In the genomic region with DNA sequence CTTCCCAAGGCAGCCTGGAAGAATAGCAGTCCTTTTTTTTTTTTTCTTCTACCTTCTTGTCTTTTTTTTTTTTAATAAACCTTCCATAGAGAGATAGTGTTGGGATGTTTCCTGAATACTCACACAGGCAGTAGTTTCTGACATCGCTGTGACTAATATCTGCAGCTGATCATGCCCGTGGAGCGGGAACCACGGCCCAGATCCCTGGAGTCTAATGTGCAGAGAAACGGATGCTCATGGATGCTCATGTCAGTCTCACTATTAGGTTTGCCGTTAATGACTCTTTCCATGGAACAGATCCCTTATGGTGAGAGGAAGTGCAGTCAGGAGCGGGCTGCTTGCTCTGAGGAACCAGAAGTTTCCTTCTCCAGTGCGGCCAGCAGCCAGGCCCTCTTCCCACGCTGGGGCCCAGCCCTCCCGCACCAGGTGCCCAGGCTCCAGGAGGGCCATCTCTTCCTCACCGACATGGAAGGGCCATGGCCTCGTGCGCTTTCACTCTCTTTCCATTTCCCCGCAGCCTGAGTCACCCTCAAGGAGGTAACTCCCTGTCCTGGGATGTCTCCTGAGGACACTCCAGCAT, we compare ENCODE assay signal across 26 cellular contexts.
DNase-seq lines count a peak whose midpoint lies in the region; ATAC-seq, FAIRE-seq and TF ChIP-seq lines count a peak whose summit lies in the region.
"Had no signal": no experiment of that assay in that cellular context is flagged by ENCODE, and none has a peak within 500 bp of the region (broad histone marks: within the 10 kb centered on the region; RNA-seq: fewer than 3 reads in every experiment).

No MANE protein-coding gene starts in this region.

- H3K27me3 ChIP-seq in GM23248 (replicated peaks; ENCODE audit: insufficient read depth) (peaks cover 15% of the 10 kb centered on the region), HepG2 (ENCODE audit: control insufficient read depth in 1 of 2, insufficient read depth in 2 of 2, low read length in 2 of 2) (peaks cover 14 to 94% of the 10 kb centered on the region in 2 experiments), suprapubic skin (peaks cover 8% of the 10 kb centered on the region)

- ATAC-seq in HepG2 = no peak
- no peak for ATAC-seq in GM19463 (IDR thresholded peaks at IDR 0.05; ENCODE audit: unreplicated experiment)
- no peak for ATAC-seq in GM18907 (IDR thresholded peaks at IDR 0.05; ENCODE audit: unreplicated experiment)
- no peak for ATAC-seq in HG03025 (IDR thresholded peaks at IDR 0.05; ENCODE audit: low FRiP score, unreplicated experiment)
- ATAC-seq: activated CD8-positive, alpha-beta memory T cell treated with anti-CD3 and anti-CD28 coated beads, Interleukin-2, amount 10 ng/mL, durations not matched to agents 7 days and 5 days; naive thymus-derived CD8-positive, alpha-beta T cell; PC-3 had no signal

- H3K9me3 ChIP-seq in GM23248 (ENCODE audit: low read depth) = no peaks in the 10 kb centered on the region
- H3K9me3 ChIP-seq in HepG2 (ENCODE audit: low read length) = no peaks in the 10 kb centered on the region
- no peaks in the 10 kb centered on the region for H3K9me3 ChIP-seq in suprapubic skin
- H3K9me3 ChIP-seq: left lung had no signal

- H3K9ac ChIP-seq in GM23248 (no peak overlapping the region), HepG2 (ENCODE audit: insufficient read depth, low read depth, low read length) (no peak overlapping the region)

- H3K4me2 ChIP-seq in GM23248 (ENCODE audit: unreplicated experiment) = no peak overlapping the region
- H3K4me2 ChIP-seq in HepG2 (ENCODE audit: low read depth, low read length) = peak overlapping the region; percentile 1; the same call in 1 of the 2 replicates

- TF ChIP-seq RAD21 in HepG2 (CRISPR knock-in tag; IDR thresholded peaks at IDR 0.05) = no peak

- TF ChIP-seq CTCF in HepG2 (CRISPR knock-in tag; IDR thresholded peaks at IDR 0.05) (no peak), suprapubic skin (IDR thresholded peaks at IDR 0.05) (no peak)

- H4K20me1 ChIP-seq in GM23248 (ENCODE audit: insufficient read depth) = no peaks in the 10 kb centered on the region
- H4K20me1 ChIP-seq in HepG2 (ENCODE audit: insufficient read depth, low read length) = no peaks in the 10 kb centered on the region

- 31 to 41% methylated on average over 14 of the region's 14 CpGs for WGBS in GM23248 (ENCODE audit: low coverage in 1 of 2, low lambda C conversion rate in 2 of 2, missing lambda C conversion rate in 2 of 2), 2 experiments
- WGBS in HepG2 (ENCODE audit: low lambda C conversion rate) = 69% methylated on average over 10 of the region's 14 CpGs
- WGBS in suprapubic skin = 75% methylated on average over 14 of the region's 14 CpGs

- no TSS peak for BruUV-seq in HepG2 (replicated peaks; lab: Mats Ljungman, UMichigan)

- H3K4me1 ChIP-seq in GM23248 (ENCODE audit: insufficient read depth) (no peaks in the 10 kb centered on the region), HepG2 (ENCODE audit: insufficient read depth, low read length) (peaks cover 16% of the 10 kb centered on the region), suprapubic skin (peaks cover 8% of the 10 kb centered on the region)
- H3K4me1 ChIP-seq: left lung had no signal

- H3K36me3 ChIP-seq in GM23248 (ENCODE audit: low read depth) = no peaks in the 10 kb centered on the region
- H3K36me3 ChIP-seq in HepG2 (replicated peaks in 1 of 2; ENCODE audit: control insufficient read depth in 1 of 2, insufficient read depth in 2 of 2, low read length in 2 of 2) = no peaks in the 10 kb centered on the region
- no peaks in the 10 kb centered on the region for H3K36me3 ChIP-seq in suprapubic skin
- H3K36me3 ChIP-seq: left lung had no signal

- TF ChIP-seq EP300 in HepG2 (IDR thresholded peaks at IDR 0.05; ENCODE audit: low read depth in 2 of 2, low read length in 2 of 2) (no peak), HepG2 (CRISPR knock-in tag; IDR thresholded peaks at IDR 0.05; ENCODE audit: borderline replicate concordance) (no peak), suprapubic skin (IDR thresholded peaks at IDR 0.05) (no peak)

- H3K4me3 ChIP-seq in GM23248 = no peak overlapping the region
- H3K4me3 ChIP-seq in HepG2 (replicated peaks in 1 of 3; ENCODE audit: insufficient read depth in 1 of 3, low read depth in 2 of 3, low read length in 3 of 3) = no peak overlapping the region
- H3K4me3 ChIP-seq in suprapubic skin = no peak overlapping the region
- H3K4me3 ChIP-seq: coronary artery, left lung had no signal

- in situ Hi-C loops in GM23248 (cut with MboI) (no loop called here), HepG2 (cut with HindIII; ENCODE audit: extremely low pct_ligation_motif_present, low pct_unique_long_range_greater_than_20kb) (no loop called here)

- TF ChIP-seq POLR2A in HepG2 (IDR thresholded peaks at IDR 0.05; ENCODE audit: insufficient read depth in 1 of 2, low read depth in 2 of 2, low read length in 2 of 2) = no peak
- TF ChIP-seq POLR2A in suprapubic skin (IDR thresholded peaks at IDR 0.05) = no peak

- CTCF ChIA-PET in HepG2 (lab: Yijun Ruan, JAX; ENCODE audit: low intra/inter-chr PET ratio, low total read pairs) = no interaction called here

- H3K27ac ChIP-seq in GM23248 = no peak overlapping the region
- peak overlapping the region; percentile 98 for H3K27ac ChIP-seq in caudate nucleus (ENCODE audit: low read depth, low read length)
- H3K27ac ChIP-seq in HepG2 (ENCODE audit: extremely low read length, insufficient read depth, low read length) = no peak overlapping the region
- H3K27ac ChIP-seq in suprapubic skin = peak overlapping the region; percentile 25
- H3K27ac ChIP-seq: HL-60, left lung had no signal

- H3K79me2 ChIP-seq in GM23248 (ENCODE audit: insufficient read depth) = no peaks in the 10 kb centered on the region
- no peaks in the 10 kb centered on the region for H3K79me2 ChIP-seq in HepG2 (ENCODE audit: insufficient read depth, low read length)

- peak; percentile 5 for DNase-seq in GM23248
- DNase-seq in caudate nucleus (lab: John Stamatoyannopoulos, UW) = peak in 1 of 61 donors; percentile 53
- DNase-seq in HepG2 (ENCODE audit: low spot score) = no peak
- DNase-seq in suprapubic skin (ENCODE audit: low spot score in 2 of 2) = peak; percentile 22 to 44
- no peak for DNase-seq in ecto neural progenitor cell (ENCODE audit: low spot score)
- DNase-seq: activated CD4-positive, alpha-beta T cell treated with anti-CD3 and anti-CD28 coated beads, Interleukin-2, amount 10 ng/mL, durations not matched to agents 7 days and 5 days; activated CD8-positive, alpha-beta memory T cell treated with anti-CD3 and anti-CD28 coated beads, Interleukin-2, amount 10 ng/mL, durations not matched to agents 7 days and 5 days; activated naive CD4-positive, alpha-beta T cell treated with anti-CD3 and anti-CD28 coated beads for 36 hours; activated T-cell treated with anti-CD3 and anti-CD28 coated beads, Interleukin-2, amount 50 U/mL, for 48 hours; amniotic stem cell; DMS79 treated with DMSO at 0.1 percent for 48 hours; Karpas-422; naive thymus-derived CD8-positive, alpha-beta T cell; NCI-H1436; NCI-H446; PC-3; Right ventricle myocardium superior; trophoblast cell had no signal

- H2AFZ ChIP-seq in GM23248 (no peak overlapping the region), HepG2 (ENCODE audit: low read length) (no peak overlapping the region)

- H3K9me2 ChIP-seq in GM23248 (ENCODE audit: insufficient read depth) = no peaks in the 10 kb centered on the region

- intact Hi-C loops in HepG2 (cut with micrococcal nuclease; ENCODE audit: unreplicated experiment) = no loop called here

- POLR2A ChIA-PET in HepG2 (lab: Yijun Ruan, JAX) = no interaction called here

- H3F3A ChIP-seq in GM23248 (ENCODE audit: insufficient read depth) = no peaks in the 10 kb centered on the region

- no peak for FAIRE-seq in HepG2 (lab: Jason Lieb, UNC)
- FAIRE-seq: GM18507, small intestine had no signal

TF ChIP-seq in HepG2, 621 proteins besides CTCF, POLR2A, EP300 and RAD21:
- TF ChIP-seq AGO1 (IDR thresholded peaks at IDR 0.05; ENCODE audit: low read depth, low read length, poor library complexity, severe bottlenecking) (no peak), HMGA1 (CRISPR knock-in tag; conservative IDR thresholded peaks at IDR 0.05) (no peak), GZF1 (CRISPR knock-in tag; IDR thresholded peaks at IDR 0.05) (no peak), KDM3A (CRISPR knock-in tag; IDR thresholded peaks at IDR 0.05; ENCODE audit: low read depth) (no peak), HNF4A (CRISPR knock-in tag; IDR thresholded peaks at IDR 0.05) (no peak), ZNF12 (CRISPR knock-in tag; IDR thresholded peaks at IDR 0.05) (no peak), ZNF17 (CRISPR knock-in tag; IDR thresholded peaks at IDR 0.05) (no peak), ZBTB21 (CRISPR knock-in tag; IDR thresholded peaks at IDR 0.05) (no peak)
- TF ChIP-seq, protein P1, sequence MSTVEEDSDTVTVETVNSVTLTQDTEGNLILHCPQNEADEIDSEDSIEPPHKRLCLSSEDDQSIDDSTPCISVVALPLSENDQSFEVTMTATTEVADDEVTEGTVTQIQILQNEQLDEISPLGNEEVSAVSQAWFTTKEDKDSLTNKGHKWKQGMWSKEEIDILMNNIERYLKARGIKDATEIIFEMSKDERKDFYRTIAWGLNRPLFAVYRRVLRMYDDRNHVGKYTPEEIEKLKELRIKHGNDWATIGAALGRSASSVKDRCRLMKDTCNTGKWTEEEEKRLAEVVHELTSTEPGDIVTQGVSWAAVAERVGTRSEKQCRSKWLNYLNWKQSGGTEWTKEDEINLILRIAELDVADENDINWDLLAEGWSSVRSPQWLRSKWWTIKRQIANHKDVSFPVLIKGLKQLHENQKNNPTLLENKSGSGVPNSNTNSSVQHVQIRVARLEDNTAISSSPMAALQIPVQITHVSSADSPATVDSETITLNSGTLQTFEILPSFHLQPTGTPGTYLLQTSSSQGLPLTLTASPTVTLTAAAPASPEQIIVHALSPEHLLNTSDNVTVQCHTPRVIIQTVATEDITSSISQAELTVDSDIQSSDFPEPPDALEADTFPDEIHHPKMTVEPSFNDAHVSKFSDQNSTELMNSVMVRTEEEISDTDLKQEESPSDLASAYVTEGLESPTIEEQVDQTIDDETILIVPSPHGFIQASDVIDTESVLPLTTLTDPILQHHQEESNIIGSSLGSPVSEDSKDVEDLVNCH (CRISPR knock-in tag; IDR thresholded peaks at IDR 0.05) = no peak
TF ChIP-seq in HepG2: peak in this region for 0.

Comparison
In these comparisons a context has a peak if more than half of its experiments do, and no peak if none do; other contexts are left out.
1. DNase-seq: peak in GM23248 (single experiment) and suprapubic skin (2 of 2); none in HepG2 (single experiment) and ecto neural progenitor cell (single experiment).
2. H3K27ac ChIP-seq: peak in caudate nucleus (single experiment) and suprapubic skin (single experiment); none in GM23248 (single experiment) and HepG2 (single experiment).